In the genomic region with DNA sequence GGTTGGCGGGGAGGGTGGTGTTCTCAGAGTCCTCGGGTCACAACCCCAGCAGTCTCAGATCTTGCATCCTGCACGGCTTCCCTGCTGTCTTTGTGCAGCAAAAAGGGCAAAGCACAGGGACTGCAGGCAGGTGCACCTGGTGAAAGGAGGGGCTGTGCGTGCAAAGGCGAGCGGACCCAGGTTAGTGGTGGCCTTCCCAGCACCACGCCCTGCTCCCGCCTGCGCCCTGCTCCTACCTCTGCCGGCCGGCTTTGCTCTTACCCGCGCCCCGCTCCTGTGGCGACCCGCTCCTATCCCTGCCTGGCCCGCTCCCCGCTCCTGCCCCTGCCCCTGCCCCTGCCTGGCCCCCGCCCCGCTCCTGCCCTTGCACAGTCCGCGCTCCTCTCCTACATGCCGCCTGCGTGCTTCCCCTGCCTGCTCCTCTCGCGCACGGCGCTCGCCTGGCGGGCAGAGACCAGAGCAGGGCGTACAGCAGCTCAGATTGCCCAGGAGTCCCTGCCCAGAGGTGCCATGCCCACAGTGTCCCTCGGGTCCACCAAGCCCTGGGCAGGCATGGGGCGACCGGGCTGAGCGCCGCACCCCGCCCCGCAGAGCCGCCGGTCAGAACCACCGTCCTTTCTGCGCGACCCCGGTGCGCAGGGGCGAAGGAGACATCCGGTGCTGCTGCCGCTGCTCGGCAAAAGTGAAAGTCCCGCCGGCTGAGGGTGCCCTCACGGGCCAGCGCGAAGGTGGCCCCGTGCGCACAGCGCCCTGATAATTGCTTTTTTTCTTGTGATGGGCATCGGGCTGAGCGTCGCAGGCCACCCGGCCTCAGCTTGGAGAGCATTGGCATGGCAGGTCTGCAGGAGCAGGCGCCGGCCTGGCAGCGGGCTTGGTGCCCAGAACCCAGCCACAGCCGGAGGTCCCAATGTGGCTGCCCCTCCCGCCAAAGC, we compare ENCODE assay signal across 9 cellular contexts. TPM values are rescaled to one million over a fixed set of nuclear protein-coding genes. Genes with fewer than 3 reads are reported as not detected.
A peak's percentile ranks its signal among the peaks of the same experiment; 100 is the strongest.
DNase-seq lines count a peak whose midpoint lies in the region; ATAC-seq and TF ChIP-seq lines count a peak whose summit lies in the region.
"Not testable (repeated sequence)": the region's sequence is repeated elsewhere in the genome, so short reads cannot be mapped to it uniquely, and the experiment has no call there.
"Had no signal": no experiment of that assay in that cellular context is flagged by ENCODE, and none has a peak within 500 bp of the region (broad histone marks: within the 10 kb centered on the region; RNA-seq: fewer than 3 reads in every experiment).

No MANE protein-coding gene starts in this region.

- intact Hi-C loops in ascending aorta (cut with DNase I) = not testable (repeated sequence)

- H3K36me3 ChIP-seq in ascending aorta; neuronal stem cell (replicated peaks in 1 of 2; ENCODE audit: control insufficient read depth in 2 of 2, insufficient read depth in 2 of 2, low read length in 2 of 2): not testable (repeated sequence)

- not testable (repeated sequence) for H3K9me3 Mint-ChIP-seq in stimulated activated naive CD8-positive, alpha-beta T cell treated with anti-CD3 and anti-CD28 coated beads, Interleukin-15, Interleukin-2, amounts not matched to agents 100 ng/mL and 50 ng/mL, for 24 hours

- not testable (repeated sequence) for H2AK5ac ChIP-seq in neuronal stem cell (ENCODE audit: low read depth, low read length)

- not testable (repeated sequence) for H3K36me3 Mint-ChIP-seq in stimulated activated naive CD8-positive, alpha-beta T cell treated with anti-CD3 and anti-CD28 coated beads, Interleukin-15, Interleukin-2, amounts not matched to agents 100 ng/mL and 50 ng/mL, for 24 hours (ENCODE audit: low read depth)

- H3K9ac ChIP-seq in neuronal stem cell (ENCODE audit: low read depth, low read length, poor library complexity) = not testable (repeated sequence)

- H3K4ac ChIP-seq in neuronal stem cell (ENCODE audit: low read length) = not testable (repeated sequence)

- H3K23ac ChIP-seq in neuronal stem cell (ENCODE audit: low read depth, low read length, poor library complexity) = not testable (repeated sequence)

- H3K27me3 ChIP-seq in ascending aorta; foreskin keratinocyte; neuronal stem cell (ENCODE audit: control insufficient read depth in 3 of 3, insufficient read depth in 3 of 3, low read depth in 1 of 3, low read length in 3 of 3): not testable (repeated sequence)

- not testable (repeated sequence) for H2BK120ac ChIP-seq in neuronal stem cell (ENCODE audit: low read depth, low read length)

- H3K27ac ChIP-seq in ascending aorta; foreskin keratinocyte; neuronal stem cell (replicated peaks; ENCODE audit: low read length): not testable (repeated sequence)

- H3K4me1 Mint-ChIP-seq in stimulated activated naive CD8-positive, alpha-beta T cell treated with anti-CD3 and anti-CD28 coated beads, Interleukin-15, Interleukin-2, amounts not matched to agents 100 ng/mL and 50 ng/mL, for 24 hours (ENCODE audit: low read depth) = peaks cover 10% of the 10 kb centered on the region

- not testable (repeated sequence) for H3K14ac ChIP-seq in neuronal stem cell (ENCODE audit: low read length)

- H3K4me3 ChIP-seq in ascending aorta = peak overlapping the region; percentile 26 to 52
- H3K4me3 ChIP-seq in neuronal stem cell (ENCODE audit: low read length in 2 of 2) = peak overlapping the region in 1 of 2 donors; percentile 32

- H3K4me3 Mint-ChIP-seq in stimulated activated naive CD8-positive, alpha-beta T cell treated with anti-CD3 and anti-CD28 coated beads, Interleukin-15, Interleukin-2, amounts not matched to agents 100 ng/mL and 50 ng/mL, for 24 hours = peak overlapping the region; percentile 75

- peak; percentile 55 for ATAC-seq in GM21515 (IDR thresholded peaks at IDR 0.05; ENCODE audit: unreplicated experiment)
- peak; percentile 51 for ATAC-seq in foreskin keratinocyte

- H3K18ac ChIP-seq in neuronal stem cell (ENCODE audit: low read length) = not testable (repeated sequence)

- H3K4me1 ChIP-seq in ascending aorta; foreskin keratinocyte; neuronal stem cell (ENCODE audit: control insufficient read depth in 2 of 2, insufficient read depth in 1 of 2, low read depth in 1 of 2, low read length in 2 of 2): not testable (repeated sequence)

- H3K27ac Mint-ChIP-seq in stimulated activated naive CD8-positive, alpha-beta T cell treated with anti-CD3 and anti-CD28 coated beads, Interleukin-15, Interleukin-2, amounts not matched to agents 100 ng/mL and 50 ng/mL, for 24 hours = not testable (repeated sequence)

- peak; percentile 66 for DNase-seq in DMS53 (lab: John Stamatoyannopoulos, UW)
- peak; percentile 13 for DNase-seq in NAMALWA (ENCODE audit: low spot score)
- DNase-seq in activated CD4-positive, alpha-beta T cell treated with anti-CD3 and anti-CD28 coated beads for 4 hours = peak; percentile 22 to 28
- DNase-seq in ascending aorta (ENCODE audit: low spot score in 2 of 2); foreskin keratinocyte; neuronal stem cell (ENCODE audit: low spot score): not testable (repeated sequence)

- H2AFZ ChIP-seq in neuronal stem cell (ENCODE audit: low read length) = peak overlapping the region; percentile 76

- TF ChIP-seq CTCF in ascending aorta (IDR thresholded peaks at IDR 0.05); foreskin keratinocyte (conservative IDR thresholded peaks at IDR 0.05): not testable (repeated sequence)

- H2BK12ac ChIP-seq in neuronal stem cell (ENCODE audit: low read length) = not testable (repeated sequence)

- not testable (repeated sequence) for H3K79me1 ChIP-seq in neuronal stem cell (ENCODE audit: low read depth, low read length)

- H3K9me3 ChIP-seq in ascending aorta; neuronal stem cell (replicated peaks in 1 of 2; ENCODE audit: control insufficient read depth in 2 of 2, insufficient read depth in 1 of 2, low read depth in 1 of 2, low read length in 2 of 2): not testable (repeated sequence)

- H3K27me3 Mint-ChIP-seq in stimulated activated naive CD8-positive, alpha-beta T cell treated with anti-CD3 and anti-CD28 coated beads, Interleukin-15, Interleukin-2, amounts not matched to agents 100 ng/mL and 50 ng/mL, for 24 hours = not testable (repeated sequence)

- not testable (repeated sequence) for H4K8ac ChIP-seq in neuronal stem cell (ENCODE audit: low read depth, low read length)

- WGBS in neuronal stem cell (ENCODE audit: extremely low coverage in 2 of 2, insufficient read length in 2 of 2, insufficient replicate concordance in 1 of 2), 2 donors = no CpG with 5 or more reads among the region's 66 CpGs

- H3K4me2 ChIP-seq in neuronal stem cell (ENCODE audit: insufficient read depth, low read length, poor library complexity, severe bottlenecking) = peak overlapping the region; percentile 18

- H4K91ac ChIP-seq in neuronal stem cell (ENCODE audit: low read depth, low read length, poor library complexity) = not testable (repeated sequence)

- H2BK15ac ChIP-seq in neuronal stem cell (ENCODE audit: low read length) = not testable (repeated sequence)

- H2BK5ac ChIP-seq in neuronal stem cell (ENCODE audit: low read length) = not testable (repeated sequence)

RNA-seq across cellular contexts. Expression of gene PROP1, which starts 52.0 kb away (rescaled TPM):
- total RNA-seq in ascending aorta (not detected), foreskin keratinocyte (not detected in 2 replicates)
- not detected in 2 replicates for polyA plus RNA-seq in foreskin keratinocyte
- polyA plus RNA-seq in neuronal stem cell (2013, experiment 1 of 2) = not detected
- not detected for polyA plus RNA-seq in neuronal stem cell (2013, experiment 2 of 2)
- total RNA-seq: posterior vena cava had no signal
